Comparison of ENCODE assay signal across 7 cellular contexts in the genomic region with DNA sequence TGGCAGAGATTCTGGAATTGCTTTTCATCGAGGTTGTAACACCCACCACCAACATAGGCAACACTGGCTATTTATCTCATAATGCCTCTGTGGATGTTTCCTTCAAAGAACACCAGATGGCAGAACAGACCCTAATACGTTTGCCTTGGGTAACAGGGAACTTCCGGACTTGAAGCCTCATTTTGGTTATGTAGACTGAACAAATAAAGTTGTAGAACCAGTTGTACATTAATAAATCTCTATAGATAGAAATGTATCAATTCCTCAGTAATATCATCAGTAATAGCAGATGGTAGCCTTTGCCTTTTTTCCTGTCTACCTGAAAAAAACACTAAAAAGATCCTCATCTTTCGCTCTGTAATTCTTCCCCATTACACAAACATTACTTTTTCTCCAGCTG. TPM values are rescaled to one million over a fixed set of nuclear protein-coding genes. Genes with fewer than 3 reads are reported as not detected.
A peak's percentile ranks its signal among the peaks of the same experiment; 100 is the strongest.
DNase-seq lines count a peak whose midpoint lies in the region; ATAC-seq lines count a peak whose summit lies in the region.

No MANE protein-coding gene starts in this region.

- H3K4me1 Mint-ChIP-seq in activated T-helper 2 cell treated with anti-CD3 and anti-CD28 coated beads, Interferon-gamma antibody, Interleukin-2, Interleukin-4, amounts not matched to agents 10 μg/mL and 5 μg/mL and 100 μg/mL, durations not matched to agents 14 hours and 24 hours and 36 hours (ENCODE audit: low read depth), result peaks cover 23% of the 10 kb centered on the region

- no peaks in the 10 kb centered on the region for H3K27me3 Mint-ChIP-seq in activated T-helper 2 cell treated with anti-CD3 and anti-CD28 coated beads, Interferon-gamma antibody, Interleukin-2, Interleukin-4, amounts not matched to agents 10 μg/mL and 5 μg/mL and 100 μg/mL, durations not matched to agents 14 hours and 24 hours and 36 hours (ENCODE audit: low read depth)

- no peaks in the 10 kb centered on the region for H3K36me3 Mint-ChIP-seq in activated T-helper 2 cell treated with anti-CD3 and anti-CD28 coated beads, Interferon-gamma antibody, Interleukin-2, Interleukin-4, amounts not matched to agents 10 μg/mL and 5 μg/mL and 100 μg/mL, durations not matched to agents 14 hours and 24 hours and 36 hours (ENCODE audit: low read depth)

- H3K4me3 Mint-ChIP-seq in activated T-helper 2 cell treated with anti-CD3 and anti-CD28 coated beads, Interferon-gamma antibody, Interleukin-2, Interleukin-4, amounts not matched to agents 10 μg/mL and 5 μg/mL and 100 μg/mL, durations not matched to agents 14 hours and 24 hours and 36 hours (ENCODE audit: low read depth), result peak overlapping the region; percentile 42

- ATAC-seq in HG03342 (IDR thresholded peaks at IDR 0.05; ENCODE audit: unreplicated experiment), result peak; percentile 58

- DNase-seq in EH (ENCODE audit: low read depth), result peak; percentile 81
- peak; percentile 77 for DNase-seq in NCI-H774 (lab: John Stamatoyannopoulos, UW)
- peak; percentile 17 for DNase-seq in activated T-helper 2 cell treated with anti-CD3 and anti-CD28 coated beads, Interferon-gamma antibody, Interleukin-2, Interleukin-4, amounts not matched to agents 10 μg/mL and 5 μg/mL and 100 μg/mL, durations not matched to agents 14 hours and 24 hours and 36 hours (ENCODE audit: low spot score)
- peak; percentile 26 for DNase-seq in germinal center (ENCODE audit: low spot score)
- peak; percentile 93 for DNase-seq in pons (ENCODE audit: low spot score)
- DNase-seq in GM19240 (ENCODE audit: insufficient read length, low spot score), result no peak

- H3K27ac Mint-ChIP-seq in activated T-helper 2 cell treated with anti-CD3 and anti-CD28 coated beads, Interferon-gamma antibody, Interleukin-2, Interleukin-4, amounts not matched to agents 10 μg/mL and 5 μg/mL and 100 μg/mL, durations not matched to agents 14 hours and 24 hours and 36 hours, result peak overlapping the region; percentile 43

- H3K9me3 Mint-ChIP-seq in activated T-helper 2 cell treated with anti-CD3 and anti-CD28 coated beads, Interferon-gamma antibody, Interleukin-2, Interleukin-4, amounts not matched to agents 10 μg/mL and 5 μg/mL and 100 μg/mL, durations not matched to agents 14 hours and 24 hours and 36 hours, result no peaks in the 10 kb centered on the region

- intact Hi-C loops in activated T-helper 2 cell treated with anti-CD3 and anti-CD28 coated beads, Interferon-gamma antibody, Interleukin-2, Interleukin-4, amounts not matched to agents 10 μg/mL and 5 μg/mL and 100 μg/mL, durations not matched to agents 14 hours and 24 hours and 36 hours (cut with micrococcal nuclease), result loop anchor here (1.0 to 5.0 kb wide), 5 partner anchors 171 to 652 kb away; no protein-coding TSS in a partner anchor

RNA-seq across cellular contexts. Expression of gene APOH, which starts 25.9 kb away (rescaled TPM):
- not detected in 2 replicates for total RNA-seq in activated T-helper 2 cell treated with anti-CD3 and anti-CD28 coated beads, Interferon-gamma antibody, Interleukin-2, Interleukin-4, amounts not matched to agents 10 μg/mL and 5 μg/mL and 100 μg/mL, durations not matched to agents 14 hours and 24 hours and 36 hours

RNA-seq across cellular contexts. Expression of gene PRKCA, which starts 47.3 kb away (rescaled TPM):
- total RNA-seq in activated T-helper 2 cell treated with anti-CD3 and anti-CD28 coated beads, Interferon-gamma antibody, Interleukin-2, Interleukin-4, amounts not matched to agents 10 μg/mL and 5 μg/mL and 100 μg/mL, durations not matched to agents 14 hours and 24 hours and 36 hours, result 268 and 272 TPM in 2 replicates
